15 cellular contexts compared by ENCODE assay signal in genomic region chr21:44027607-44028286, GRCh38.
"Had no signal": no experiment of that assay in that cellular context is flagged by ENCODE, and none has a peak within 500 bp of the region (broad histone marks: within the 10 kb centered on the region; RNA-seq: fewer than 3 reads in every experiment).

No MANE protein-coding gene starts in this region.

- ATAC-seq: gastroesophageal sphincter, left ventricle myocardium superior had no signal

- H3K27ac ChIP-seq: ascending aorta, colonic mucosa, epithelial cell of prostate, gastroesophageal sphincter, tibial artery had no signal

- DNase-seq: activated CD4-positive, alpha-beta T cell treated with anti-CD3 and anti-CD28 coated beads, Interleukin-2, amount 50 U/mL, for 4 hours; activated CD4-positive, CD25-positive, alpha-beta regulatory T cell treated with anti-CD3 and anti-CD28 coated beads, Interleukin-2, amount 50 U/mL, for 72 hours; activated gamma-delta T cell; activated T-cell treated with anti-CD3 and anti-CD28 coated beads, Interleukin-2, amount 50 U/mL, for 1 hour; colonic mucosa; effector CD8-positive, alpha-beta T cell; kidney; left ventricle myocardium superior; mesendoderm; stimulated activated CD4-positive, alpha-beta T cell treated with anti-CD3 and anti-CD28 coated beads, Interleukin-12 subunit alpha, Interleukin-12 subunit beta, amount 100 ng/mL, for 4 hours; stomach; tibial artery had no signal
